Comparison of ENCODE assay signal across 17 cellular contexts in the genomic region with DNA sequence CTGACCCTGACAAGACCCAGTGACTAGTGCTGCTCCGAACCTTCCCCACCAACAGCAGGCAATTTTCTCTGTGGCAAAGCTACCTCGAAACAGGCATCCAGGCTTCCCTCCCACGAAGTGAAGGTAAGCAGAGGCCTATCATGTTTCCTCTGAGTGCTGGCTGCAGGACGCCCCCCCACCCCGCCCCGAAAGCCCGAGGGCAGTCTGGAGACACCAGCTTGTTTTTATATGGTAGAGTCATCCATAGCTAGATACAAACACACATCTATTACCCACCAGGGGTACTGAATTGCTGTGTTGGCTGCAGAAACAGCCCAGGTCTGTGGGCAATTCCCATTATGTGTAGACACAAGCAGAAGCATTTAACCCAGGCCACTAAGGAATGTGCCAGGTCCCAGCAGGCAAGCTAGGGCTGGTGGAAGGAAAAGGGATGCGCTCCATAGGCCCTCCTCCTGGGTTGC. TPM values are rescaled to one million over a fixed set of nuclear protein-coding genes. Genes with fewer than 3 reads are reported as not detected.
A peak's percentile ranks its signal among the peaks of the same experiment; 100 is the strongest.
DNase-seq lines count a peak whose midpoint lies in the region; ATAC-seq and TF ChIP-seq lines count a peak whose summit lies in the region.
"Had no signal": no experiment of that assay in that cellular context is flagged by ENCODE, and none has a peak within 500 bp of the region (broad histone marks: within the 10 kb centered on the region; RNA-seq: fewer than 3 reads in every experiment).

No MANE protein-coding gene starts in this region.

- H3K4me1 Mint-ChIP-seq in neural crest cell: peaks cover 38% of the 10 kb centered on the region
- H3K4me1 Mint-ChIP-seq: activated CD4-positive, alpha-beta T cell treated with anti-CD3 and anti-CD28 coated beads for 36 hours had no signal

- no peak for TF ChIP-seq CTCF in dorsolateral prefrontal cortex (IDR thresholded peaks at IDR 0.05 in 54 of 56, conservative IDR thresholded peaks at IDR 0.05 in 2 of 56; ENCODE audit: low read depth in 1 of 56, partially characterized antibody in 56 of 56)
- TF ChIP-seq CTCF in neural crest cell (conservative IDR thresholded peaks at IDR 0.05): no peak

- H3K9me3 Mint-ChIP-seq in neural crest cell: no peaks in the 10 kb centered on the region
- H3K9me3 Mint-ChIP-seq: dendritic cell treated with granulocyte-macrophage colony-stimulating factor and Interleukin-4, amounts not matched to agents 40 ng/mL and 50 ng/mL, for 4 days had no signal

- intact Hi-C loops in dorsolateral prefrontal cortex (cut with DNase I): loop anchor here in 1 of 2 donors (5.0 kb wide), 2 partner anchors 35 to 165 kb away; a partner anchor contains a TSS

- H3K4me3 Mint-ChIP-seq in neural crest cell: peak overlapping the region; percentile 14
- H3K4me3 Mint-ChIP-seq: activated CD4-positive, alpha-beta T cell treated with anti-CD3 and anti-CD28 coated beads for 36 hours; dendritic cell treated with granulocyte-macrophage colony-stimulating factor and Interleukin-4, amounts not matched to agents 40 ng/mL and 50 ng/mL, for 4 days had no signal

- peak; percentile 89 for DNase-seq in H4 (ENCODE audit: low spot score)
- peak; percentile 54 for DNase-seq in NCI-H2081 treated with DMSO at 0.1 percent for 48 hours (lab: John Stamatoyannopoulos, UW)
- DNase-seq in dorsolateral prefrontal cortex: no peak
- no peak for DNase-seq in neural crest cell (ENCODE audit: low read depth, low spot score)
- no peak for DNase-seq in NCI-H2029 treated with DMSO at 0.1 percent for 48 hours (lab: John Stamatoyannopoulos, UW)
- DNase-seq: activated CD4-positive, alpha-beta T cell treated with anti-CD3 and anti-CD28 coated beads for 36 hours; NCI-H226; right lobe of liver; SHP77; stimulated activated CD4-positive, alpha-beta T cell treated with anti-CD3 and anti-CD28 coated beads, Interleukin-2, amount 100 ng/mL, for 24 hours had no signal

- H3K4me3 ChIP-seq in dorsolateral prefrontal cortex: peak overlapping the region in 18 of 59 donors; percentile 4 to 56 (median 26)
- H3K4me3 ChIP-seq: right lobe of liver, suprapubic skin had no signal

- no peak for ATAC-seq in HG02885 (IDR thresholded peaks at IDR 0.05; ENCODE audit: poor library complexity, unreplicated experiment)
- no peak for ATAC-seq in HG03521 (IDR thresholded peaks at IDR 0.05; ENCODE audit: unreplicated experiment)
- no peak for ATAC-seq in GM21367 (IDR thresholded peaks at IDR 0.05; ENCODE audit: unreplicated experiment)
- ATAC-seq: activated CD4-positive, alpha-beta T cell treated with anti-CD3 and anti-CD28 coated beads for 36 hours; esophagus mucosa; right lobe of liver had no signal

- peak overlapping the region; percentile 95 for H3K27ac Mint-ChIP-seq in neural crest cell (ENCODE audit: unreplicated experiment)
- H3K27ac Mint-ChIP-seq: activated CD4-positive, alpha-beta T cell treated with anti-CD3 and anti-CD28 coated beads for 36 hours; dendritic cell treated with granulocyte-macrophage colony-stimulating factor and Interleukin-4, amounts not matched to agents 40 ng/mL and 50 ng/mL, for 4 days had no signal

- peaks cover 6% of the 10 kb centered on the region for H3K36me3 Mint-ChIP-seq in neural crest cell (ENCODE audit: low read depth)

- H3K27ac ChIP-seq in dorsolateral prefrontal cortex: peak overlapping the region in 58 of 59 donors; percentile 31 to 97 (median 89)
- H3K27ac ChIP-seq: right lobe of liver, suprapubic skin had no signal

- no peaks in the 10 kb centered on the region for H3K27me3 Mint-ChIP-seq in neural crest cell (ENCODE audit: low read depth)
- H3K27me3 Mint-ChIP-seq: dendritic cell treated with granulocyte-macrophage colony-stimulating factor and Interleukin-4, amounts not matched to agents 40 ng/mL and 50 ng/mL, for 4 days had no signal

- H3K27me3 ChIP-seq in dorsolateral prefrontal cortex: no peaks in the 10 kb centered on the region
- H3K27me3 ChIP-seq: right lobe of liver, suprapubic skin had no signal

RNA-seq across cellular contexts. Expression of a gene that starts 40.4 kb away (rescaled TPM):
- 0.12 TPM in 1 of 2 replicates, not detected in the other for total RNA-seq in H4 (2014; rRNA removed; shearing (Covaris generic))
- total RNA-seq in dorsolateral prefrontal cortex (10 to 100 TPM in 112 of 120 experiments, 1 to 10 TPM in 8; 4.5 to 44.2 (median 17.9) TPM), neural crest cell (19.1 and 19.7 TPM in 2 replicates)
- total RNA-seq: activated CD4-positive, alpha-beta T cell treated with anti-CD3 and anti-CD28 coated beads for 36 hours; esophagus mucosa; glomerular endothelial cell; right lobe of liver had no signal

Comparison
In these comparisons a context has a peak if more than half of its experiments do, and no peak if none do; other contexts are left out.
1. DNase-seq: peak in H4 (single experiment) and NCI-H2081 treated with DMSO at 0.1 percent for 48 hours (single experiment); none in dorsolateral prefrontal cortex (0 of 10), neural crest cell (single experiment) and NCI-H2029 treated with DMSO at 0.1 percent for 48 hours (single experiment).